Comparison of ENCODE assay signal across 1 cellular context in the genomic region with DNA sequence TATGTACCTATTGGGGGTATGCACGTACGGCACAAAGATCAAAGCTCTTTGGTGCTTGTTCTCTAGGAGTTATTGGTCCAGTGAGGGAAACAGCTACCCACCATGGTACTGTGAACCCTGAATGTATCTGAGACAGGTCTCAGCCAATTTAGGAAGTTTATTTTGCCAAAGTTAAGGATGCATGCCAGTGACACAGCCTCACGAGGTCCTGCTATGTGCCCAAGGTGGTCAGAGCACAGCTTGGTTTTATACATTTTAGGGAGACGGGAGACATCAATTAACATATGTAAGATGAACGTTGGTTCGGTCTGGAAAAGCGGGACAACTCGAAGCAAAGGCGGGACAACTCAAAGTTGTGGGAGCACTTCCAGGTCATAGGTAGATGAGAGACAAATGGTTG.
TF ChIP-seq lines count a peak whose summit lies in the region.

No MANE protein-coding gene starts in this region.

TF ChIP-seq in WTC11, 78 proteins besides CTCF, POLR2A, EP300 and RAD21 (continued from another document):
- TF ChIP-seq ATF3 (CRISPR knock-in tag; conservative IDR thresholded peaks at IDR 0.05) (no peak), ZNF232 (CRISPR knock-in tag; IDR thresholded peaks at IDR 0.05) (no peak)
- TF ChIP-seq, protein P1, sequence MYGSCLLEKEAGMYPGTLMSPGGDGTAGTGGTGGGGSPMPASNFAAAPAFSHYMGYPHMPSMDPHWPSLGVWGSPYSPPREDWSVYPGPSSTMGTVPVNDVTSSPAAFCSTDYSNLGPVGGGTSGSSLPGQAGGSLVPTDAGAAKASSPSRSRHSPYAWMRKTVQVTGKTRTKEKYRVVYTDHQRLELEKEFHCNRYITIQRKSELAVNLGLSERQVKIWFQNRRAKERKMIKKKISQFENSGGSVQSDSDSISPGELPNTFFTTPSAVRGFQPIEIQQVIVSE (CRISPR knock-in tag; IDR thresholded peaks at IDR 0.05; ENCODE audit: borderline replicate concordance): no peak
- TF ChIP-seq, protein P2, sequence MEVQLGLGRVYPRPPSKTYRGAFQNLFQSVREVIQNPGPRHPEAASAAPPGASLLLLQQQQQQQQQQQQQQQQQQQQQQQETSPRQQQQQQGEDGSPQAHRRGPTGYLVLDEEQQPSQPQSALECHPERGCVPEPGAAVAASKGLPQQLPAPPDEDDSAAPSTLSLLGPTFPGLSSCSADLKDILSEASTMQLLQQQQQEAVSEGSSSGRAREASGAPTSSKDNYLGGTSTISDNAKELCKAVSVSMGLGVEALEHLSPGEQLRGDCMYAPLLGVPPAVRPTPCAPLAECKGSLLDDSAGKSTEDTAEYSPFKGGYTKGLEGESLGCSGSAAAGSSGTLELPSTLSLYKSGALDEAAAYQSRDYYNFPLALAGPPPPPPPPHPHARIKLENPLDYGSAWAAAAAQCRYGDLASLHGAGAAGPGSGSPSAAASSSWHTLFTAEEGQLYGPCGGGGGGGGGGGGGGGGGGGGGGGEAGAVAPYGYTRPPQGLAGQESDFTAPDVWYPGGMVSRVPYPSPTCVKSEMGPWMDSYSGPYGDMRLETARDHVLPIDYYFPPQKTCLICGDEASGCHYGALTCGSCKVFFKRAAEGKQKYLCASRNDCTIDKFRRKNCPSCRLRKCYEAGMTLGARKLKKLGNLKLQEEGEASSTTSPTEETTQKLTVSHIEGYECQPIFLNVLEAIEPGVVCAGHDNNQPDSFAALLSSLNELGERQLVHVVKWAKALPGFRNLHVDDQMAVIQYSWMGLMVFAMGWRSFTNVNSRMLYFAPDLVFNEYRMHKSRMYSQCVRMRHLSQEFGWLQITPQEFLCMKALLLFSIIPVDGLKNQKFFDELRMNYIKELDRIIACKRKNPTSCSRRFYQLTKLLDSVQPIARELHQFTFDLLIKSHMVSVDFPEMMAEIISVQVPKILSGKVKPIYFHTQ (CRISPR knock-in tag; IDR thresholded peaks at IDR 0.05): no peak
